In the genomic region with DNA sequence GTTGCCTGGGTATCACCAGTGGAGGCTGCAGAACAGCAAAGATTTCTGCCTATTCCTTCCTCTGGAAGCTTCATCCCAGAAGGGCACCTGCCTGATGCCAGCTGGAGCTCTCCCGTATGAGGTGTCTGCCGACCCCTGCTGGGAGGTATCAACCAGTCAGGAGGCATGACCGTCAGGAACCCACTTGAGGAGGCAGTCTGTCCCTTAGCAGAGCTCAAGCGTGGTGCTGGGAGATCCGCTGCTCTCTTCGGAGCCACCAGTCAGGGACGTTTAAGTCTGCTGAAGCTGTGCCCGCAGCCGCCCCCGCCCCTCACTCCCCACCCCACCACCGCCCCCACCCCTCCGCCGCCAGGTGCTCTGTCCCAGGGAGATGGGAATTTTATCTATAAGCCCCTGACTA, we compare ENCODE assay signal across 21 cellular contexts. TPM values are rescaled to one million over a fixed set of nuclear protein-coding genes. Genes with fewer than 3 reads are reported as not detected.
DNase-seq lines count a peak whose midpoint lies in the region; ATAC-seq and TF ChIP-seq lines count a peak whose summit lies in the region.
"Had no signal": no experiment of that assay in that cellular context is flagged by ENCODE, and none has a peak within 500 bp of the region (broad histone marks: within the 10 kb centered on the region; RNA-seq: fewer than 3 reads in every experiment).

No MANE protein-coding gene starts in this region.

- H3K27ac ChIP-seq in HUES6 (ENCODE audit: low read depth, low read length) (no peak overlapping the region), RWPE2 (ENCODE audit: poor library complexity, severe bottlenecking) (no peak overlapping the region), neural progenitor cell (no peak overlapping the region)
- H3K27ac ChIP-seq: BLaER1, stomach had no signal

- no peaks in the 10 kb centered on the region for H3K9me3 ChIP-seq in HUES6 (ENCODE audit: control insufficient read depth, insufficient read depth, low read depth, low read length)
- H3K9me3 ChIP-seq in RWPE2 (ENCODE audit: severe bottlenecking): no peaks in the 10 kb centered on the region
- no peaks in the 10 kb centered on the region for H3K9me3 ChIP-seq in neural progenitor cell (ENCODE audit: low read depth)
- H3K9me3 ChIP-seq: BLaER1, stomach had no signal

- H3K4me3 Mint-ChIP-seq in neural progenitor cell: no peak overlapping the region
- H3K4me3 Mint-ChIP-seq: activated CD4-positive, alpha-beta T cell treated with anti-CD3 and anti-CD28 coated beads, Interleukin-2, amount 10 ng/mL, durations not matched to agents 7 days and 5 days; dendritic cell treated with granulocyte-macrophage colony-stimulating factor and Interleukin-4, amounts not matched to agents 40 ng/mL and 50 ng/mL, for 4 days; naive thymus-derived CD8-positive, alpha-beta T cell had no signal

- TF ChIP-seq CTCF in RWPE2 (IDR thresholded peaks at IDR 0.05; ENCODE audit: poor library complexity, severe bottlenecking): no peak
- TF ChIP-seq CTCF in neural progenitor cell (IDR thresholded peaks at IDR 0.05): no peak
- TF ChIP-seq CTCF in GM20000 (IDR thresholded peaks at IDR 0.05; ENCODE audit: extremely low read depth, missing control alignments): no peak

- H3K9ac ChIP-seq in HUES6 (ENCODE audit: low read length) (no peak overlapping the region), neural progenitor cell (no peak overlapping the region)
- H3K9ac ChIP-seq: BLaER1 had no signal

- H3K4me1 ChIP-seq in HUES6 (ENCODE audit: control insufficient read depth, insufficient read depth, low read length) (peaks cover 9% of the 10 kb centered on the region; the same call in 1 of the 2 replicates), RWPE2 (ENCODE audit: insufficient read depth, poor library complexity, severe bottlenecking) (no peaks in the 10 kb centered on the region), neural progenitor cell (peaks cover 7% of the 10 kb centered on the region)
- H3K4me1 ChIP-seq: BLaER1, stomach had no signal

- no peaks in the 10 kb centered on the region for H3K27me3 ChIP-seq in HUES6 (ENCODE audit: control insufficient read depth, insufficient read depth, low read length)
- H3K27me3 ChIP-seq in RWPE2 (ENCODE audit: insufficient read depth, poor library complexity, severe bottlenecking): peaks cover 4% of the 10 kb centered on the region
- no peaks in the 10 kb centered on the region for H3K27me3 ChIP-seq in neural progenitor cell
- H3K27me3 ChIP-seq: BLaER1 had no signal

- H3K36me3 Mint-ChIP-seq in neural progenitor cell: no peaks in the 10 kb centered on the region
- H3K36me3 Mint-ChIP-seq: type B pancreatic cell had no signal

- H4K20me1 ChIP-seq in neural progenitor cell (ENCODE audit: low read depth): no peaks in the 10 kb centered on the region
- H4K20me1 ChIP-seq: BLaER1 had no signal

- DNase-seq in NCI-H1417 (lab: John Stamatoyannopoulos, UW) (peak; percentile 31 to 78 (median 68)), NCI-H1417 treated with DMSO at 0.1 percent for 48 hours (lab: John Stamatoyannopoulos, UW) (no peak), RWPE2 (ENCODE audit: low spot score) (peak; percentile 40), neural progenitor cell (ENCODE audit: low spot score) (no peak), GM20000 (ENCODE audit: low spot score) (no peak)
- no peak for DNase-seq in stimulated activated CD4-positive, alpha-beta T cell treated with anti-CD3 and anti-CD28 coated beads, Interleukin-15, amount 100 ng/mL, for 24 hours
- DNase-seq: activated CD4-positive, alpha-beta T cell treated with anti-CD3 and anti-CD28 coated beads, Interleukin-2, amount 10 ng/mL, durations not matched to agents 7 days and 5 days; activated CD8-positive, alpha-beta memory T cell treated with anti-CD3 and anti-CD28 coated beads, Interleukin-2, amount 50 U/mL, for 4 hours; activated gamma-delta T cell treated with Interleukin-2 at 50 U/mL for 16 hours; amniotic stem cell; KG1; naive thymus-derived CD8-positive, alpha-beta T cell; NCI-H1048; NCI-H2171 treated with DMSO at 0.1 percent for 48 hours; stomach; T-helper 1 cell had no signal

- H3K27me3 Mint-ChIP-seq in neural progenitor cell (ENCODE audit: insufficient read depth, low read depth): peaks cover 3% of the 10 kb centered on the region
- H3K27me3 Mint-ChIP-seq: dendritic cell treated with granulocyte-macrophage colony-stimulating factor and Interleukin-4, amounts not matched to agents 40 ng/mL and 50 ng/mL, for 4 days had no signal

- H3K4me3 ChIP-seq in HUES6 (ENCODE audit: low read depth, low read length) (peak overlapping the region; percentile 54), RWPE2 (ENCODE audit: severe bottlenecking) (no peak overlapping the region), neural progenitor cell (no peak overlapping the region)
- H3K4me3 ChIP-seq: BLaER1, stomach had no signal

- H3K9me3 Mint-ChIP-seq in neural progenitor cell: peaks cover 5% of the 10 kb centered on the region
- H3K9me3 Mint-ChIP-seq: activated CD4-positive, alpha-beta T cell treated with anti-CD3 and anti-CD28 coated beads, Interleukin-2, amount 10 ng/mL, durations not matched to agents 7 days and 5 days; dendritic cell treated with granulocyte-macrophage colony-stimulating factor and Interleukin-4, amounts not matched to agents 40 ng/mL and 50 ng/mL, for 4 days had no signal

- ATAC-seq in RWPE2 (ENCODE audit: low read depth) (no peak), GM21723 (IDR thresholded peaks at IDR 0.05; ENCODE audit: unreplicated experiment) (no peak)
- ATAC-seq: naive thymus-derived CD8-positive, alpha-beta T cell had no signal

- peak overlapping the region; percentile 61 for H3K4me2 ChIP-seq in neural progenitor cell
- H3K4me2 ChIP-seq: BLaER1 had no signal

- peak overlapping the region; percentile 57 for H2AFZ ChIP-seq in neural progenitor cell (replicated peaks)

- H3K36me3 ChIP-seq in HUES6 (ENCODE audit: control insufficient read depth, insufficient read depth, low read length) (no peaks in the 10 kb centered on the region), RWPE2 (ENCODE audit: low read depth) (no peaks in the 10 kb centered on the region), neural progenitor cell (no peaks in the 10 kb centered on the region)
- H3K36me3 ChIP-seq: BLaER1, stomach had no signal

- H3K27ac Mint-ChIP-seq in neural progenitor cell: no peak overlapping the region
- H3K27ac Mint-ChIP-seq: activated CD4-positive, alpha-beta T cell treated with anti-CD3 and anti-CD28 coated beads, Interleukin-2, amount 10 ng/mL, durations not matched to agents 7 days and 5 days; dendritic cell treated with granulocyte-macrophage colony-stimulating factor and Interleukin-4, amounts not matched to agents 40 ng/mL and 50 ng/mL, for 4 days; naive thymus-derived CD8-positive, alpha-beta T cell; type B pancreatic cell had no signal

- H3K79me2 ChIP-seq in neural progenitor cell (ENCODE audit: low read depth): no peaks in the 10 kb centered on the region

- peaks cover 14% of the 10 kb centered on the region for H3K4me1 Mint-ChIP-seq in neural progenitor cell
- H3K4me1 Mint-ChIP-seq: activated CD4-positive, alpha-beta T cell treated with anti-CD3 and anti-CD28 coated beads, Interleukin-2, amount 10 ng/mL, durations not matched to agents 7 days and 5 days; naive thymus-derived CD8-positive, alpha-beta T cell had no signal

- no peaks in the 10 kb centered on the region for H3F3A ChIP-seq in neural progenitor cell (ENCODE audit: low read depth)

RNA-seq across cellular contexts. Expression of gene HFM1, which starts 23.1 kb away (rescaled TPM):
- 15.1 and 36.3 TPM in 2 replicates for total RNA-seq in neural progenitor cell (ENCODE audit: low replicate concordance)
- total RNA-seq: activated CD4-positive, alpha-beta T cell treated with anti-CD3 and anti-CD28 coated beads, Interleukin-2, amount 10 ng/mL, durations not matched to agents 7 days and 5 days; naive thymus-derived CD8-positive, alpha-beta T cell had no signal

Comparison
In these comparisons a context has a peak if more than half of its experiments do, and no peak if none do; other contexts are left out.
1. DNase-seq: peak in NCI-H1417 (3 of 3) and RWPE2 (single experiment); none in NCI-H1417 treated with DMSO at 0.1 percent for 48 hours (single experiment), neural progenitor cell (single experiment), GM20000 (single experiment) and stimulated activated CD4-positive, alpha-beta T cell treated with anti-CD3 and anti-CD28 coated beads, Interleukin-15, amount 100 ng/mL, for 24 hours (single experiment).